Comparison of ENCODE assay signal across 9 cellular contexts in genomic region chr2:11784747-11785610, GRCh38. TPM values are rescaled to one million over a fixed set of nuclear protein-coding genes. Genes with fewer than 3 reads are reported as not detected.
DNase-seq lines count a peak whose midpoint lies in the region; TF ChIP-seq lines count a peak whose summit lies in the region.
"Had no signal": no experiment of that assay in that cellular context is flagged by ENCODE, and none has a peak within 500 bp of the region (broad histone marks: within the 10 kb centered on the region; RNA-seq: fewer than 3 reads in every experiment).

No MANE protein-coding gene starts in this region.

- H3K4me3 ChIP-seq in left ventricle myocardium inferior (peak overlapping the region; percentile 61), prostate gland (peak overlapping the region in 1 of 2 donors; percentile 15)
- H3K4me3 ChIP-seq: BLaER1 had no signal

- intact Hi-C loops in left ventricle myocardium inferior (cut with micrococcal nuclease): no loop called here
- intact Hi-C loops in prostate gland (cut with DNase I): loop anchor here (10.0 kb wide), 1 partner anchor 310 kb away; no protein-coding TSS in a partner anchor

- no peaks in the 10 kb centered on the region for H3K27me3 ChIP-seq in left ventricle myocardium inferior (ENCODE audit: low read depth)
- no peaks in the 10 kb centered on the region for H3K27me3 ChIP-seq in prostate gland (replicated peaks; ENCODE audit: insufficient read depth)
- H3K27me3 ChIP-seq: BLaER1 had no signal

- DNase-seq in NCI-H1092 treated with DMSO at 0.1 percent for 48 hours (lab: John Stamatoyannopoulos, UW): peak; percentile 9
- no peak for DNase-seq in NCI-H1092 (lab: John Stamatoyannopoulos, UW)
- DNase-seq in SKM-1 treated with dmso at 0.1 percent for 144 hours (lab: John Stamatoyannopoulos, UW; ENCODE audit: unreplicated experiment): peak; percentile 17
- DNase-seq in amniotic stem cell (lab: John Stamatoyannopoulos, UW): peak; percentile 23
- no peak for DNase-seq in left ventricle myocardium inferior
- DNase-seq in prostate gland (ENCODE audit: low spot score): peak; percentile 15
- no peak for DNase-seq in NCI-H2196 (lab: John Stamatoyannopoulos, UW; ENCODE audit: unreplicated experiment)
- no peak for DNase-seq in DMS79 treated with DMSO at 0.1 percent for 48 hours (lab: John Stamatoyannopoulos, UW)

- H3K4me1 ChIP-seq in left ventricle myocardium inferior: peaks cover 10% of the 10 kb centered on the region
- H3K4me1 ChIP-seq in prostate gland (replicated peaks): no peaks in the 10 kb centered on the region
- H3K4me1 ChIP-seq: BLaER1 had no signal

- H3K36me3 ChIP-seq in left ventricle myocardium inferior: peaks cover 98% of the 10 kb centered on the region
- H3K36me3 ChIP-seq in prostate gland: no peaks in the 10 kb centered on the region

- H3K27ac ChIP-seq in left ventricle myocardium inferior (replicated peaks): no peak overlapping the region
- no peak overlapping the region for H3K27ac ChIP-seq in prostate gland
- H3K27ac ChIP-seq: BLaER1 had no signal

- no peaks in the 10 kb centered on the region for H3K9me3 ChIP-seq in left ventricle myocardium inferior (replicated peaks)
- no peaks in the 10 kb centered on the region for H3K9me3 ChIP-seq in prostate gland

- 29% methylated on average over 50 of the region's 50 CpGs for WGBS in prostate gland

- no peak for TF ChIP-seq POLR2A in prostate gland (IDR thresholded peaks at IDR 0.05)

- TF ChIP-seq CTCF in left ventricle myocardium inferior (IDR thresholded peaks at IDR 0.05; ENCODE audit: borderline replicate concordance) (peak; percentile 96), prostate gland (IDR thresholded peaks at IDR 0.05) (peak; percentile 67 to 87 (median 80))

RNA-seq across cellular contexts. Expression of gene LPIN1, which starts 38.5 kb away (rescaled TPM):
- total RNA-seq in left ventricle myocardium inferior (43.0 TPM), prostate gland (10 to 100 TPM; 18.2 to 57.1 TPM)

Comparison
In these comparisons a context has a peak if more than half of its experiments do, and no peak if none do; other contexts are left out.
1. DNase-seq: peak in NCI-H1092 treated with DMSO at 0.1 percent for 48 hours (single experiment), SKM-1 treated with dmso at 0.1 percent for 144 hours (single experiment), amniotic stem cell (single experiment) and prostate gland (single experiment); none in NCI-H1092 (single experiment), left ventricle myocardium inferior (single experiment), NCI-H2196 (single experiment) and DMS79 treated with DMSO at 0.1 percent for 48 hours (single experiment).